ENCODE assay signal across 1 cellular context in the genomic region with DNA sequence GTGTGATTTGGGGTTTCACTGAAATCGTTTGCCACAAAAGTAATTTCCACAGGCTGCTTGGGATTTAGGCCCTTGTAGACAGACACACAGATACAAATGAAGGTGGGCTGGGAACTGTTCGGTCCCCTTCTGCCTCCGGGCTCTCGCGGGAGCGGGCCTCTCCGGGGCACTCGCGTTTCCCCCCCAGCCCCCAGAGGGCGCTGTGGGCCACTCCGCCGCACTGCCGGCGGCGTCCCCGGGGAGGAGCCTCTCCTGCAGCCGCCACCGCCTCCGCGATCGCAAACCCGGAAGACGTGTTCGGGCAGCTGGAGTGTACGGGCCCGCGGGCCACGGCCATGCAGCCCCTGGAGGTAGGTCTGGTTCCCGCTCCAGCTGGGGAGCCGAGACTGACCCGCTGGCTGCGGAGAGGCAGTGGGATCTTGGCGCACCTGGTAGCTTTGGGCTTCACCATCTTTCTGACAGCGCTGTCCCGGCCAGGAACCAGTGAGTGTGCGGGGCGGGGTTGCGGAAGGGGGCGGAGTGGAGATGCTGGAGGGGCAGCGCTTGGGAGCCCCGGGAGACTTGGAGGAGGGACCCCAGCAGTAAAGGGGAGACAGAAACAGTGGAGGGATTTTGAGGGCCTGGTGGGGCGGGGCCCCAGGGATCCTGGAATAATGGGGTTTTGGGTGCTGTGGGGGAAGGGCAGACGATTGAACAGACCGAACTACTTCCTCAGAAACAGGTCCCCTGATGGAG.
TF ChIP-seq lines count a peak whose summit lies in the region.

A gene with protein sequence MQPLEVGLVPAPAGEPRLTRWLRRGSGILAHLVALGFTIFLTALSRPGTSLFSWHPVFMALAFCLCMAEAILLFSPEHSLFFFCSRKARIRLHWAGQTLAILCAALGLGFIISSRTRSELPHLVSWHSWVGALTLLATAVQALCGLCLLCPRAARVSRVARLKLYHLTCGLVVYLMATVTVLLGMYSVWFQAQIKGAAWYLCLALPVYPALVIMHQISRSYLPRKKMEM (plus strand): TSS at position 290 of the 735 bp plus-strand sequence. CDS start 46 bp downstream, at position 336.

TF ChIP-seq in HepG2, 621 proteins besides CTCF, POLR2A, EP300 and RAD21 (continued from another document and continues in another):
- TF ChIP-seq ZNF761 (CRISPR knock-in tag; conservative IDR thresholded peaks at IDR 0.05) (0 out of 2 replicates have a peak, but pooled peaks have one; percentile 55), KLF9 (CRISPR knock-in tag; IDR thresholded peaks at IDR 0.05; ENCODE audit: low read depth) (no peak), MED1 (CRISPR knock-in tag; IDR thresholded peaks at IDR 0.05) (0 out of 2 replicates have a peak, but pooled peaks have one; percentile 47), ZFP82 (CRISPR knock-in tag; IDR thresholded peaks at IDR 0.05; ENCODE audit: borderline replicate concordance) (no peak), ZNF749 (CRISPR knock-in tag; IDR thresholded peaks at IDR 0.05; ENCODE audit: borderline replicate concordance) (no peak), PRMT3 (CRISPR knock-in tag; IDR thresholded peaks at IDR 0.05; ENCODE audit: borderline replicate concordance, low read depth) (no peak), ZFX (CRISPR knock-in tag; IDR thresholded peaks at IDR 0.05; ENCODE audit: low read depth) (peak; percentile 88), ZNF672 (CRISPR knock-in tag; IDR thresholded peaks at IDR 0.05) (no peak), KLF6 (CRISPR knock-in tag; IDR thresholded peaks at IDR 0.05) (no peak), ZC3H13 (CRISPR knock-in tag; IDR thresholded peaks at IDR 0.05) (peak; percentile 30; the same call in 1 of the 2 replicates), ZNF207 (IDR thresholded peaks at IDR 0.05; ENCODE audit: borderline replicate concordance) (no peak), SIX4 (CRISPR knock-in tag; IDR thresholded peaks at IDR 0.05) (no peak), CENPT (CRISPR knock-in tag; IDR thresholded peaks at IDR 0.05; ENCODE audit: low read depth) (no peak), ZNF383 (CRISPR knock-in tag; IDR thresholded peaks at IDR 0.05; ENCODE audit: borderline replicate concordance) (peak; percentile 60; the same call in 1 of the 2 replicates), ZNF138 (CRISPR knock-in tag; IDR thresholded peaks at IDR 0.05; ENCODE audit: low read depth) (0 out of 2 replicates have a peak, but pooled peaks have one; percentile 74), FOXJ3 (CRISPR knock-in tag; IDR thresholded peaks at IDR 0.05; ENCODE audit: borderline replicate concordance) (no peak), SOX6 (IDR thresholded peaks at IDR 0.05) (no peak), SOX6 (CRISPR knock-in tag; IDR thresholded peaks at IDR 0.05) (peak; percentile 47; the same call in 1 of the 2 replicates), GATAD1 (CRISPR knock-in tag; IDR thresholded peaks at IDR 0.05) (peak; percentile 87), ZBTB8A (CRISPR knock-in tag; IDR thresholded peaks at IDR 0.05; ENCODE audit: borderline replicate concordance, low read depth) (no peak), ZNF460 (CRISPR knock-in tag; IDR thresholded peaks at IDR 0.05; ENCODE audit: borderline replicate concordance) (no peak), PLRG1 (conservative IDR thresholded peaks at IDR 0.05) (no peak)
- TF ChIP-seq, protein P1, sequence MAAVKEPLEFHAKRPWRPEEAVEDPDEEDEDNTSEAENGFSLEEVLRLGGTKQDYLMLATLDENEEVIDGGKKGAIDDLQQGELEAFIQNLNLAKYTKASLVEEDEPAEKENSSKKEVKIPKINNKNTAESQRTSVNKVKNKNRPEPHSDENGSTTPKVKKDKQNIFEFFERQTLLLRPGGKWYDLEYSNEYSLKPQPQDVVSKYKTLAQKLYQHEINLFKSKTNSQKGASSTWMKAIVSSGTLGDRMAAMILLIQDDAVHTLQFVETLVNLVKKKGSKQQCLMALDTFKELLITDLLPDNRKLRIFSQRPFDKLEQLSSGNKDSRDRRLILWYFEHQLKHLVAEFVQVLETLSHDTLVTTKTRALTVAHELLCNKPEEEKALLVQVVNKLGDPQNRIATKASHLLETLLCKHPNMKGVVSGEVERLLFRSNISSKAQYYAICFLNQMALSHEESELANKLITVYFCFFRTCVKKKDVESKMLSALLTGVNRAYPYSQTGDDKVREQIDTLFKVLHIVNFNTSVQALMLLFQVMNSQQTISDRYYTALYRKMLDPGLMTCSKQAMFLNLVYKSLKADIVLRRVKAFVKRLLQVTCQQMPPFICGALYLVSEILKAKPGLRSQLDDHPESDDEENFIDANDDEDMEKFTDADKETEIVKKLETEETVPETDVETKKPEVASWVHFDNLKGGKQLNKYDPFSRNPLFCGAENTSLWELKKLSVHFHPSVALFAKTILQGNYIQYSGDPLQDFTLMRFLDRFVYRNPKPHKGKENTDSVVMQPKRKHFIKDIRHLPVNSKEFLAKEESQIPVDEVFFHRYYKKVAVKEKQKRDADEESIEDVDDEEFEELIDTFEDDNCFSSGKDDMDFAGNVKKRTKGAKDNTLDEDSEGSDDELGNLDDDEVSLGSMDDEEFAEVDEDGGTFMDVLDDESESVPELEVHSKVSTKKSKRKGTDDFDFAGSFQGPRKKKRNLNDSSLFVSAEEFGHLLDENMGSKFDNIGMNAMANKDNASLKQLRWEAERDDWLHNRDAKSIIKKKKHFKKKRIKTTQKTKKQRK (IDR thresholded peaks at IDR 0.05; ENCODE audit: low read length) = no peak
- TF ChIP-seq, protein P2, sequence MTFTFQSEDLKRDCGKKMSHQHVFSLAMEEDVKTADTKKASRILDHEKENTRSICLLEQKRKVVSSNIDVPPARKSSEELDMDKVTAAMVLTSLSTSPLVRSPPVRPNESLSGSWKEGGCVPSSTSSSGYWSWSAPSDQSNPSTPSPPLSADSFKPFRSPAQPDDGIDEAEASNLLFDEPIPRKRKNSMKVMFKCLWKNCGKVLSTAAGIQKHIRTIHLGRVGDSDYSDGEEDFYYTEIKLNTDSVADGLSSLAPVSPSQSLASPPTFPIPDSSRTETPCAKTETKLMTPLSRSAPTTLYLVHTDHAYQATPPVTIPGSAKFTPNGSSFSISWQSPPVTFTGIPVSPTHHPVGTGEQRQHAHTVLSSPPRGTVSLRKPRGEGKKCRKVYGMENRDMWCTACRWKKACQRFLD (CRISPR knock-in tag; IDR thresholded peaks at IDR 0.05; ENCODE audit: borderline replicate concordance) = no peak
- TF ChIP-seq, protein P3, sequence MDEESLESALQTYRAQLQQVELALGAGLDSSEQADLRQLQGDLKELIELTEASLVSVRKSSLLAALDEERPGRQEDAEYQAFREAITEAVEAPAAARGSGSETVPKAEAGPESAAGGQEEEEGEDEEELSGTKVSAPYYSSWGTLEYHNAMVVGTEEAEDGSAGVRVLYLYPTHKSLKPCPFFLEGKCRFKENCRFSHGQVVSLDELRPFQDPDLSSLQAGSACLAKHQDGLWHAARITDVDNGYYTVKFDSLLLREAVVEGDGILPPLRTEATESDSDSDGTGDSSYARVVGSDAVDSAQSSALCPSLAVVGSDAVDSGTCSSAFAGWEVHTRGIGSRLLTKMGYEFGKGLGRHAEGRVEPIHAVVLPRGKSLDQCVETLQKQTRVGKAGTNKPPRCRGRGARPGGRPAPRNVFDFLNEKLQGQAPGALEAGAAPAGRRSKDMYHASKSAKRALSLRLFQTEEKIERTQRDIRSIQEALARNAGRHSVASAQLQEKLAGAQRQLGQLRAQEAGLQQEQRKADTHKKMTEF (CRISPR knock-in tag; IDR thresholded peaks at IDR 0.05) = peak; percentile 90; the same call in 1 of the 2 replicates
- TF ChIP-seq, protein P4, sequence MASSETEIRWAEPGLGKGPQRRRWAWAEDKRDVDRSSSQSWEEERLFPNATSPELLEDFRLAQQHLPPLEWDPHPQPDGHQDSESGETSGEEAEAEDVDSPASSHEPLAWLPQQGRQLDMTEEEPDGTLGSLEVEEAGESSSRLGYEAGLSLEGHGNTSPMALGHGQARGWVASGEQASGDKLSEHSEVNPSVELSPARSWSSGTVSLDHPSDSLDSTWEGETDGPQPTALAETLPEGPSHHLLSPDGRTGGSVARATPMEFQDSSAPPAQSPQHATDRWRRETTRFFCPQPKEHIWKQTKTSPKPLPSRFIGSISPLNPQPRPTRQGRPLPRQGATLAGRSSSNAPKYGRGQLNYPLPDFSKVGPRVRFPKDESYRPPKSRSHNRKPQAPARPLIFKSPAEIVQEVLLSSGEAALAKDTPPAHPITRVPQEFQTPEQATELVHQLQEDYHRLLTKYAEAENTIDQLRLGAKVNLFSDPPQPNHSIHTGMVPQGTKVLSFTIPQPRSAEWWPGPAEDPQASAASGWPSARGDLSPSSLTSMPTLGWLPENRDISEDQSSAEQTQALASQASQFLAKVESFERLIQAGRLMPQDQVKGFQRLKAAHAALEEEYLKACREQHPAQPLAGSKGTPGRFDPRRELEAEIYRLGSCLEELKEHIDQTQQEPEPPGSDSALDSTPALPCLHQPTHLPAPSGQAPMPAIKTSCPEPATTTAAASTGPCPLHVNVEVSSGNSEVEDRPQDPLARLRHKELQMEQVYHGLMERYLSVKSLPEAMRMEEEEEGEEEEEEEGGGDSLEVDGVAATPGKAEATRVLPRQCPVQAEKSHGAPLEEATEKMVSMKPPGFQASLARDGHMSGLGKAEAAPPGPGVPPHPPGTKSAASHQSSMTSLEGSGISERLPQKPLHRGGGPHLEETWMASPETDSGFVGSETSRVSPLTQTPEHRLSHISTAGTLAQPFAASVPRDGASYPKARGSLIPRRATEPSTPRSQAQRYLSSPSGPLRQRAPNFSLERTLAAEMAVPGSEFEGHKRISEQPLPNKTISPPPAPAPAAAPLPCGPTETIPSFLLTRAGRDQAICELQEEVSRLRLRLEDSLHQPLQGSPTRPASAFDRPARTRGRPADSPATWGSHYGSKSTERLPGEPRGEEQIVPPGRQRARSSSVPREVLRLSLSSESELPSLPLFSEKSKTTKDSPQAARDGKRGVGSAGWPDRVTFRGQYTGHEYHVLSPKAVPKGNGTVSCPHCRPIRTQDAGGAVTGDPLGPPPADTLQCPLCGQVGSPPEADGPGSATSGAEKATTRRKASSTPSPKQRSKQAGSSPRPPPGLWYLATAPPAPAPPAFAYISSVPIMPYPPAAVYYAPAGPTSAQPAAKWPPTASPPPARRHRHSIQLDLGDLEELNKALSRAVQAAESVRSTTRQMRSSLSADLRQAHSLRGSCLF (CRISPR knock-in tag; IDR thresholded peaks at IDR 0.05; ENCODE audit: borderline replicate concordance) = no peak
- TF ChIP-seq, protein P5, sequence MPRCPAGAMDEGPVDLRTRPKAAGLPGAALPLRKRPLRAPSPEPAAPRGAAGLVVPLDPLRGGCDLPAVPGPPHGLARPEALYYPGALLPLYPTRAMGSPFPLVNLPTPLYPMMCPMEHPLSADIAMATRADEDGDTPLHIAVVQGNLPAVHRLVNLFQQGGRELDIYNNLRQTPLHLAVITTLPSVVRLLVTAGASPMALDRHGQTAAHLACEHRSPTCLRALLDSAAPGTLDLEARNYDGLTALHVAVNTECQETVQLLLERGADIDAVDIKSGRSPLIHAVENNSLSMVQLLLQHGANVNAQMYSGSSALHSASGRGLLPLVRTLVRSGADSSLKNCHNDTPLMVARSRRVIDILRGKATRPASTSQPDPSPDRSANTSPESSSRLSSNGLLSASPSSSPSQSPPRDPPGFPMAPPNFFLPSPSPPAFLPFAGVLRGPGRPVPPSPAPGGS (CRISPR knock-in tag; IDR thresholded peaks at IDR 0.05) = no peak; the same call in 1 of the 2 replicates
- TF ChIP-seq, protein P6, sequence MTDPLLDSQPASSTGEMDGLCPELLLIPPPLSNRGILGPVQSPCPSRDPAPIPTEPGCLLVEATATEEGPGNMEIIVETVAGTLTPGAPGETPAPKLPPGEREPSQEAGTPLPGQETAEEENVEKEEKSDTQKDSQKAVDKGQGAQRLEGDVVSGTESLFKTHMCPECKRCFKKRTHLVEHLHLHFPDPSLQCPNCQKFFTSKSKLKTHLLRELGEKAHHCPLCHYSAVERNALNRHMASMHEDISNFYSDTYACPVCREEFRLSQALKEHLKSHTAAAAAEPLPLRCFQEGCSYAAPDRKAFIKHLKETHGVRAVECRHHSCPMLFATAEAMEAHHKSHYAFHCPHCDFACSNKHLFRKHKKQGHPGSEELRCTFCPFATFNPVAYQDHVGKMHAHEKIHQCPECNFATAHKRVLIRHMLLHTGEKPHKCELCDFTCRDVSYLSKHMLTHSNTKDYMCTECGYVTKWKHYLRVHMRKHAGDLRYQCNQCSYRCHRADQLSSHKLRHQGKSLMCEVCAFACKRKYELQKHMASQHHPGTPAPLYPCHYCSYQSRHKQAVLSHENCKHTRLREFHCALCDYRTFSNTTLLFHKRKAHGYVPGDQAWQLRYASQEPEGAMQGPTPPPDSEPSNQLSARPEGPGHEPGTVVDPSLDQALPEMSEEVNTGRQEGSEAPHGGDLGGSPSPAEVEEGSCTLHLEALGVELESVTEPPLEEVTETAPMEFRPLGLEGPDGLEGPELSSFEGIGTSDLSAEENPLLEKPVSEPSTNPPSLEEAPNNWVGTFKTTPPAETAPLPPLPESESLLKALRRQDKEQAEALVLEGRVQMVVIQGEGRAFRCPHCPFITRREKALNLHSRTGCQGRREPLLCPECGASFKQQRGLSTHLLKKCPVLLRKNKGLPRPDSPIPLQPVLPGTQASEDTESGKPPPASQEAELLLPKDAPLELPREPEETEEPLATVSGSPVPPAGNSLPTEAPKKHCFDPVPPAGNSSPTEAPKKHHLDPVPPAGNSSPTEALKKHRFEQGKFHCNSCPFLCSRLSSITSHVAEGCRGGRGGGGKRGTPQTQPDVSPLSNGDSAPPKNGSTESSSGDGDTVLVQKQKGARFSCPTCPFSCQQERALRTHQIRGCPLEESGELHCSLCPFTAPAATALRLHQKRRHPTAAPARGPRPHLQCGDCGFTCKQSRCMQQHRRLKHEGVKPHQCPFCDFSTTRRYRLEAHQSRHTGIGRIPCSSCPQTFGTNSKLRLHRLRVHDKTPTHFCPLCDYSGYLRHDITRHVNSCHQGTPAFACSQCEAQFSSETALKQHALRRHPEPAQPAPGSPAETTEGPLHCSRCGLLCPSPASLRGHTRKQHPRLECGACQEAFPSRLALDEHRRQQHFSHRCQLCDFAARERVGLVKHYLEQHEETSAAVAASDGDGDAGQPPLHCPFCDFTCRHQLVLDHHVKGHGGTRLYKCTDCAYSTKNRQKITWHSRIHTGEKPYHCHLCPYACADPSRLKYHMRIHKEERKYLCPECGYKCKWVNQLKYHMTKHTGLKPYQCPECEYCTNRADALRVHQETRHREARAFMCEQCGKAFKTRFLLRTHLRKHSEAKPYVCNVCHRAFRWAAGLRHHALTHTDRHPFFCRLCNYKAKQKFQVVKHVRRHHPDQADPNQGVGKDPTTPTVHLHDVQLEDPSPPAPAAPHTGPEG (CRISPR knock-in tag; IDR thresholded peaks at IDR 0.05) = peak; percentile 49; the same call in 1 of the 2 replicates
- TF ChIP-seq, protein P7, sequence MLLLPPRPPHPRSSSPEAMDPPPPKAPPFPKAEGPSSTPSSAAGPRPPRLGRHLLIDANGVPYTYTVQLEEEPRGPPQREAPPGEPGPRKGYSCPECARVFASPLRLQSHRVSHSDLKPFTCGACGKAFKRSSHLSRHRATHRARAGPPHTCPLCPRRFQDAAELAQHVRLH (CRISPR knock-in tag; IDR thresholded peaks at IDR 0.05; ENCODE audit: borderline replicate concordance, low read depth) = 0 out of 2 replicates have a peak, but pooled peaks have one; percentile 30
- TF ChIP-seq, protein P8, sequence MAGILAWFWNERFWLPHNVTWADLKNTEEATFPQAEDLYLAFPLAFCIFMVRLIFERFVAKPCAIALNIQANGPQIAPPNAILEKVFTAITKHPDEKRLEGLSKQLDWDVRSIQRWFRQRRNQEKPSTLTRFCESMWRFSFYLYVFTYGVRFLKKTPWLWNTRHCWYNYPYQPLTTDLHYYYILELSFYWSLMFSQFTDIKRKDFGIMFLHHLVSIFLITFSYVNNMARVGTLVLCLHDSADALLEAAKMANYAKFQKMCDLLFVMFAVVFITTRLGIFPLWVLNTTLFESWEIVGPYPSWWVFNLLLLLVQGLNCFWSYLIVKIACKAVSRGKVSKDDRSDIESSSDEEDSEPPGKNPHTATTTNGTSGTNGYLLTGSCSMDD (CRISPR knock-in tag; IDR thresholded peaks at IDR 0.05) = no peak
